ENCODE assay signal across 8 cellular contexts in the genomic region with DNA sequence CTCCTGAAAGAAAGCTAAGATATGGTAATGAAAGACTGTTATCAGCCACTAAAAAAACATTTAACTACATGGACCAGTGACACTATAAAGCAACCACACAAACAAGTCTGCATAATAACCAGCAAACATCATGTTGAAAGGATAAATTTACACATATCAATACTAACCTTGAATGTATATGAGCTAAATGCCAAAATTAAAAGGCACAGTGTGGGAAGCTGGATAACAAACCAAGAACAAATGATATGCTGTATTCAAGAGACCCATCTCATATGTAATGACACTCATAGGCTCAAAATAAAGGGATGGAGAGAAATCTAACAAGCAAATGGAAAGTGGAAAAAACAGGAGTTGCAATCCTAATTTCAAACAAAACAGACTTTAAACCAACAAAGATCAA.
"Had no signal": no experiment of that assay in that cellular context is flagged by ENCODE, and none has a peak within 500 bp of the region (broad histone marks: within the 10 kb centered on the region; RNA-seq: fewer than 3 reads in every experiment).

No MANE protein-coding gene starts in this region.

- DNase-seq: IMR-90, KBM-7, KG1 had no signal

- ATAC-seq: HepG2, K562 had no signal

- H3K4me3 ChIP-seq: K562 had no signal

- FAIRE-seq: HepG2, HTR-8/SVneo, K562 had no signal

- H3K27ac ChIP-seq: HL-60, KMS-11 had no signal
